Comparison of ENCODE assay signal across 9 cellular contexts in genomic region chr12:123801573-123802178, GRCh38. TPM values are rescaled to one million over a fixed set of nuclear protein-coding genes. Genes with fewer than 3 reads are reported as not detected.
DNase-seq lines count a peak whose midpoint lies in the region; ATAC-seq and TF ChIP-seq lines count a peak whose summit lies in the region.
"Had no signal": no experiment of that assay in that cellular context is flagged by ENCODE, and none has a peak within 500 bp of the region (broad histone marks: within the 10 kb centered on the region; RNA-seq: fewer than 3 reads in every experiment).

No MANE protein-coding gene starts in this region.

- DNase-seq in A172 (ENCODE audit: low spot score) (peak; percentile 2), RPMI7951 (ENCODE audit: low read depth) (peak; percentile 32), fibroblast of the aortic adventitia (ENCODE audit: low read depth) (peak; percentile 68), NCI-H748 (lab: John Stamatoyannopoulos, UW; ENCODE audit: unreplicated experiment) (no peak)
- no peak for DNase-seq in activated naive CD4-positive, alpha-beta T cell treated with anti-CD3 and anti-CD28 coated beads, Interleukin-2, amount 50 U/mL, for 16 hours
- DNase-seq in activated CD8-positive, alpha-beta memory T cell treated with anti-CD3 and anti-CD28 coated beads, Interleukin-2, amount 10 ng/mL, durations not matched to agents 7 days and 5 days, result no peak
- DNase-seq: NCI-H345 had no signal

- TF ChIP-seq CTCF in GM12874 (IDR thresholded peaks at IDR 0.05; ENCODE audit: insufficient read depth, low read depth, low read length) (peak; percentile 34), fibroblast of the aortic adventitia (IDR thresholded peaks at IDR 0.05; ENCODE audit: insufficient read depth, low read length) (peak; percentile 64)

- no peak overlapping the region for H3K4me3 Mint-ChIP-seq in activated CD8-positive, alpha-beta memory T cell treated with anti-CD3 and anti-CD28 coated beads, Interleukin-2, amount 10 ng/mL, durations not matched to agents 7 days and 5 days

- CTCF ChIA-PET in activated CD8-positive, alpha-beta memory T cell treated with anti-CD3 and anti-CD28 coated beads, Interleukin-2, amount 10 ng/mL, durations not matched to agents 7 days and 5 days (lab: Charles Lee), result interaction anchor here (0.7 kb wide), 1 partner anchor 1292 kb away, joined by 3 read pairs; no protein-coding TSS in a partner anchor

- no peak for ATAC-seq in HG03571 (IDR thresholded peaks at IDR 0.05; ENCODE audit: unreplicated experiment)
- no peak for ATAC-seq in activated CD8-positive, alpha-beta memory T cell treated with anti-CD3 and anti-CD28 coated beads, Interleukin-2, amount 10 ng/mL, durations not matched to agents 7 days and 5 days

- H3K4me1 Mint-ChIP-seq in activated CD8-positive, alpha-beta memory T cell treated with anti-CD3 and anti-CD28 coated beads, Interleukin-2, amount 10 ng/mL, durations not matched to agents 7 days and 5 days, result no peaks in the 10 kb centered on the region

- H3K36me3 Mint-ChIP-seq in activated CD8-positive, alpha-beta memory T cell treated with anti-CD3 and anti-CD28 coated beads, Interleukin-2, amount 10 ng/mL, durations not matched to agents 7 days and 5 days, result no peaks in the 10 kb centered on the region

- no peaks in the 10 kb centered on the region for H3K9me3 Mint-ChIP-seq in activated CD8-positive, alpha-beta memory T cell treated with anti-CD3 and anti-CD28 coated beads, Interleukin-2, amount 10 ng/mL, durations not matched to agents 7 days and 5 days (ENCODE audit: low read depth)

- no peak overlapping the region for H3K4me3 ChIP-seq in fibroblast of the aortic adventitia (ENCODE audit: low read depth, low read length)

- H3K27ac Mint-ChIP-seq in activated CD8-positive, alpha-beta memory T cell treated with anti-CD3 and anti-CD28 coated beads, Interleukin-2, amount 10 ng/mL, durations not matched to agents 7 days and 5 days, result no peak overlapping the region

- peaks cover 14% of the 10 kb centered on the region for H3K27me3 Mint-ChIP-seq in activated CD8-positive, alpha-beta memory T cell treated with anti-CD3 and anti-CD28 coated beads, Interleukin-2, amount 10 ng/mL, durations not matched to agents 7 days and 5 days

RNA-seq across cellular contexts. Expression of gene DNAH10, which starts 39.6 kb away (rescaled TPM):
- total RNA-seq in A172 (2014; rRNA removed; shearing (Covaris generic)), result 0.09 and 1.1 TPM in 2 replicates
- total RNA-seq in RPMI7951 (2014; rRNA removed; shearing (Covaris generic)), result under 0.01 and 0.10 TPM in 2 replicates
- 0.18 and 0.82 TPM in 2 replicates for total RNA-seq in fibroblast of the aortic adventitia (ENCODE audit: low replicate concordance)
- total RNA-seq in activated CD8-positive, alpha-beta memory T cell treated with anti-CD3 and anti-CD28 coated beads, Interleukin-2, amount 10 ng/mL, durations not matched to agents 7 days and 5 days, result under 1 TPM; 0.05 to 0.76 TPM

Comparison
In these comparisons a context has a peak if more than half of its experiments do, and no peak if none do; other contexts are left out.
1. DNase-seq: peak in A172 (single experiment), RPMI7951 (single experiment) and fibroblast of the aortic adventitia (single experiment); none in NCI-H748 (single experiment), activated naive CD4-positive, alpha-beta T cell treated with anti-CD3 and anti-CD28 coated beads, Interleukin-2, amount 50 U/mL, for 16 hours (single experiment) and activated CD8-positive, alpha-beta memory T cell treated with anti-CD3 and anti-CD28 coated beads, Interleukin-2, amount 10 ng/mL, durations not matched to agents 7 days and 5 days (single experiment).